In the genomic region with DNA sequence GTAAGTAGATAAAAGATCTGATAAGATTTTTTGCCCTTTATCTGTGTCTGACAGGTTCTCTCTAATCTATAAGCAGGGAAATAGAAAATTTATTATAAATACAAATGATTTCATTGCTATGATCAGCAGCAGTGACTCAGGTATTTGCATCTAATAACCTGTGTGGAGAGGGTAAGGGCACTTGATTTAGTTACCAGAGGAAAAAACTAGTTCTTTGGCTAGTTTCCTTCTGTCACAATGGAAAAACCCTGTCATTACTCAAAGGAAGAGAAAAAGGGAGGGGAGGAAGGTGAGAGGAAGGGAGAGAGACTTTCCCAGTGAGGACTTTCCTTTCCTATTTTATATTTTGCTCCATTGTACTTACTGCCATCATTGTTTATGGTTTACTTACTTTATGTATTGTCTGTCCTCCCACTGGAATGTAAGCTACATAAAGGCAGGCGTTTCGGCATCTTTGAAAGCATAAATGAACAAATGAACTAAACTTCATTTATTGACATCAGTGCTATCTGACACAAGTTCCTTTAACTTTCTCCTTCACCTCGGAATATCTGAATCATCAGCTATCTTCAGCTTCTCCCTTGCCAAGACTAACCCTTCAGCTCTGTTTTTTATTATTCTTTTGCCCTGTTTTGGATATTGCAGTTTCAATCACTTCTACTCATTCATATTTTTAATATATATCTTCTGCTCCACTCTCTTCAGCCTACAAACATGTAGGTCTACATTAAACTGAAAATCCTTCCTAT, we compare ENCODE assay signal across 1 cellular context.
TF ChIP-seq lines count a peak whose summit lies in the region.

No MANE protein-coding gene starts in this region.

TF ChIP-seq in SK-N-SH, 30 proteins besides CTCF, POLR2A, EP300 and RAD21 (continued from another document):
- TF ChIP-seq GABPA (IDR thresholded peaks at IDR 0.05; ENCODE audit: low read depth) (no peak), JUND (IDR thresholded peaks at IDR 0.05) (no peak), MXI1 (IDR thresholded peaks at IDR 0.05; ENCODE audit: low read depth, low read length) (no peak), SIN3A (IDR thresholded peaks at IDR 0.05; ENCODE audit: borderline replicate concordance, low read depth, low read length) (no peak), EZH2phosphoT487 (IDR thresholded peaks at IDR 0.05; ENCODE audit: borderline replicate concordance, low read depth) (no peak), FOXJ3 (CRISPR knock-in tag; IDR thresholded peaks at IDR 0.05) (no peak), GATA2 (CRISPR knock-in tag; IDR thresholded peaks at IDR 0.05) (no peak), TCF12 (IDR thresholded peaks at IDR 0.05) (no peak)
- TF ChIP-seq, protein P1, sequence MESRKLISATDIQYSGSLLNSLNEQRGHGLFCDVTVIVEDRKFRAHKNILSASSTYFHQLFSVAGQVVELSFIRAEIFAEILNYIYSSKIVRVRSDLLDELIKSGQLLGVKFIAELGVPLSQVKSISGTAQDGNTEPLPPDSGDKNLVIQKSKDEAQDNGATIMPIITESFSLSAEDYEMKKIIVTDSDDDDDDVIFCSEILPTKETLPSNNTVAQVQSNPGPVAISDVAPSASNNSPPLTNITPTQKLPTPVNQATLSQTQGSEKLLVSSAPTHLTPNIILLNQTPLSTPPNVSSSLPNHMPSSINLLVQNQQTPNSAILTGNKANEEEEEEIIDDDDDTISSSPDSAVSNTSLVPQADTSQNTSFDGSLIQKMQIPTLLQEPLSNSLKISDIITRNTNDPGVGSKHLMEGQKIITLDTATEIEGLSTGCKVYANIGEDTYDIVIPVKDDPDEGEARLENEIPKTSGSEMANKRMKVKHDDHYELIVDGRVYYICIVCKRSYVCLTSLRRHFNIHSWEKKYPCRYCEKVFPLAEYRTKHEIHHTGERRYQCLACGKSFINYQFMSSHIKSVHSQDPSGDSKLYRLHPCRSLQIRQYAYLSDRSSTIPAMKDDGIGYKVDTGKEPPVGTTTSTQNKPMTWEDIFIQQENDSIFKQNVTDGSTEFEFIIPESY (IDR thresholded peaks at IDR 0.05; ENCODE audit: borderline replicate concordance, low read depth) = no peak
- TF ChIP-seq, protein P2, sequence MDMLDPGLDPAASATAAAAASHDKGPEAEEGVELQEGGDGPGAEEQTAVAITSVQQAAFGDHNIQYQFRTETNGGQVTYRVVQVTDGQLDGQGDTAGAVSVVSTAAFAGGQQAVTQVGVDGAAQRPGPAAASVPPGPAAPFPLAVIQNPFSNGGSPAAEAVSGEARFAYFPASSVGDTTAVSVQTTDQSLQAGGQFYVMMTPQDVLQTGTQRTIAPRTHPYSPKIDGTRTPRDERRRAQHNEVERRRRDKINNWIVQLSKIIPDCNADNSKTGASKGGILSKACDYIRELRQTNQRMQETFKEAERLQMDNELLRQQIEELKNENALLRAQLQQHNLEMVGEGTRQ (IDR thresholded peaks at IDR 0.05; ENCODE audit: borderline replicate concordance, low read depth, low read length) = no peak
TF ChIP-seq in SK-N-SH: peak in this region for 0.
